In the genomic region with DNA sequence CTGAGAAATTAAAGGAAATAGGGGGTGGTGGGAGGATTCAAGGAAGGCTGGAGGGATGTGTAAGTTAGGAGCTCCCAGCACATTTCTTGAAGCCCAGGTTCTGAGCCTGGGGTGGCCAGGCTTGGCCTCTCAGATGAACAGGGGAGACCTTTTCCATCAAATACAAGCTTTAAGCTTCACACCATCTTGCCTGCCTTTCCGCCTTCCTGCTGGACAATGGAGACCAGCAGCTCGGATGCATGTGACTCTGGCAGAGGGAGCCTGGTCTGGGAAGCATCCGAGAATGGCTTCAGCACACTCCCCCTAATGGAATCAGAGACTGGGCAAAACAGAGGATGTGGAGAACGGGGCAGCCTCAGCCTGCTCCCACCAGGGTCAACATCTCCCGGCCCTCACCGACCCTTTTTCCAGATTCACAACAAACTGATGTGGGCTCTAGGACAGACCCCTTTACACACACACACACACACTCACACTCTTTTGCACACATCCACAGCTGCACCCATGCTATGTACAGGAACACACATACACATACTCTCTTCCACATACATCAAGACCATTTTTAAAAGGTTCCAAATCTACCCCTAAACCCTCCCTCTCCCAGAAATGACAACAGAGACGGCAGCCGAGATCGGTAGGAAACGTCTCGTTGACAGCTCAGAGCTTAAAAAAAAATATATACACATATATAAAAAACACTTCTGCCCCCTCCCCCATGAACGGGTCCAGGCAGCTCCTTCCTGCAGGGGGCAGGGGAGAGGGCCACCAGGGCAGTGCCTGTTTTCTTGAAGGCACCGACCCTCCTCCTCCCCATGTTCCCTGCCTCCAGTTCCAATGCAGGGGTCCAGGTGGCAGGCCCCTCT, we compare ENCODE assay signal across 2 cellular contexts.
TF ChIP-seq lines count a peak whose summit lies in the region.

No MANE protein-coding gene starts in this region.

TF ChIP-seq in SK-N-SH, 30 proteins besides CTCF, POLR2A, EP300 and RAD21:
- TF ChIP-seq, protein P1, sequence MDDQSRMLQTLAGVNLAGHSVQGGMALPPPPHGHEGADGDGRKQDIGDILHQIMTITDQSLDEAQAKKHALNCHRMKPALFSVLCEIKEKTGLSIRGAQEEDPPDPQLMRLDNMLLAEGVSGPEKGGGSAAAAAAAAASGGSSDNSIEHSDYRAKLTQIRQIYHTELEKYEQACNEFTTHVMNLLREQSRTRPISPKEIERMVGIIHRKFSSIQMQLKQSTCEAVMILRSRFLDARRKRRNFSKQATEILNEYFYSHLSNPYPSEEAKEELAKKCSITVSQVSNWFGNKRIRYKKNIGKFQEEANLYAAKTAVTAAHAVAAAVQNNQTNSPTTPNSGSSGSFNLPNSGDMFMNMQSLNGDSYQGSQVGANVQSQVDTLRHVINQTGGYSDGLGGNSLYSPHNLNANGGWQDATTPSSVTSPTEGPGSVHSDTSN (IDR thresholded peaks at IDR 0.05) = no peak
- TF ChIP-seq JUND (IDR thresholded peaks at IDR 0.05) (no peak), NRF1 (IDR thresholded peaks at IDR 0.05; ENCODE audit: low read depth, low read length) (no peak), YY1 (IDR thresholded peaks at IDR 0.05; ENCODE audit: low read depth) (no peak), SMC3 (IDR thresholded peaks at IDR 0.05; ENCODE audit: low read depth, low read length) (no peak), GATA2 (CRISPR knock-in tag; IDR thresholded peaks at IDR 0.05) (no peak), ELF1 (IDR thresholded peaks at IDR 0.05) (no peak)
- TF ChIP-seq, protein P2, sequence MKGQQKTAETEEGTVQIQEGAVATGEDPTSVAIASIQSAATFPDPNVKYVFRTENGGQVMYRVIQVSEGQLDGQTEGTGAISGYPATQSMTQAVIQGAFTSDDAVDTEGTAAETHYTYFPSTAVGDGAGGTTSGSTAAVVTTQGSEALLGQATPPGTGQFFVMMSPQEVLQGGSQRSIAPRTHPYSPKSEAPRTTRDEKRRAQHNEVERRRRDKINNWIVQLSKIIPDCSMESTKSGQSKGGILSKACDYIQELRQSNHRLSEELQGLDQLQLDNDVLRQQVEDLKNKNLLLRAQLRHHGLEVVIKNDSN (IDR thresholded peaks at IDR 0.05; ENCODE audit: borderline replicate concordance, low read depth) = no peak

TF ChIP-seq in SK-N-SH treated with all-trans-retinoic acid at 6 μM for 48 hours, 23 proteins besides CTCF, POLR2A, EP300 and RAD21:
- TF ChIP-seq, protein P3, sequence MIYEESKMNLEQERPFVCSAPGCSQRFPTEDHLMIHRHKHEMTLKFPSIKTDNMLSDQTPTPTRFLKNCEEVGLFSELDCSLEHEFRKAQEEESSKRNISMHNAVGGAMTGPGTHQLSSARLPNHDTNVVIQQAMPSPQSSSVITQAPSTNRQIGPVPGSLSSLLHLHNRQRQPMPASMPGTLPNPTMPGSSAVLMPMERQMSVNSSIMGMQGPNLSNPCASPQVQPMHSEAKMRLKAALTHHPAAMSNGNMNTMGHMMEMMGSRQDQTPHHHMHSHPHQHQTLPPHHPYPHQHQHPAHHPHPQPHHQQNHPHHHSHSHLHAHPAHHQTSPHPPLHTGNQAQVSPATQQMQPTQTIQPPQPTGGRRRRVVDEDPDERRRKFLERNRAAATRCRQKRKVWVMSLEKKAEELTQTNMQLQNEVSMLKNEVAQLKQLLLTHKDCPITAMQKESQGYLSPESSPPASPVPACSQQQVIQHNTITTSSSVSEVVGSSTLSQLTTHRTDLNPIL (CRISPR knock-in tag; IDR thresholded peaks at IDR 0.05; ENCODE audit: low read depth) = no peak
- TF ChIP-seq ZC3H10 (CRISPR knock-in tag; IDR thresholded peaks at IDR 0.05) = no peak
- no peak for TF ChIP-seq ZFP3 (CRISPR knock-in tag; IDR thresholded peaks at IDR 0.05)
- TF ChIP-seq, protein P4, sequence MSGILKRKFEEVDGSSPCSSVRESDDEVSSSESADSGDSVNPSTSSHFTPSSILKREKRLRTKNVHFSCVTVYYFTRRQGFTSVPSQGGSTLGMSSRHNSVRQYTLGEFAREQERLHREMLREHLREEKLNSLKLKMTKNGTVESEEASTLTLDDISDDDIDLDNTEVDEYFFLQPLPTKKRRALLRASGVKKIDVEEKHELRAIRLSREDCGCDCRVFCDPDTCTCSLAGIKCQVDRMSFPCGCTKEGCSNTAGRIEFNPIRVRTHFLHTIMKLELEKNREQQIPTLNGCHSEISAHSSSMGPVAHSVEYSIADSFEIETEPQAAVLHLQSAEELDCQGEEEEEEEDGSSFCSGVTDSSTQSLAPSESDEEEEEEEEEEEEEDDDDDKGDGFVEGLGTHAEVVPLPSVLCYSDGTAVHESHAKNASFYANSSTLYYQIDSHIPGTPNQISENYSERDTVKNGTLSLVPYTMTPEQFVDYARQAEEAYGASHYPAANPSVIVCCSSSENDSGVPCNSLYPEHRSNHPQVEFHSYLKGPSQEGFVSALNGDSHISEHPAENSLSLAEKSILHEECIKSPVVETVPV (CRISPR knock-in tag; IDR thresholded peaks at IDR 0.05) = no peak
- no peak for TF ChIP-seq ISL1 (CRISPR knock-in tag; IDR thresholded peaks at IDR 0.05)
- no peak for TF ChIP-seq GLIS3 (CRISPR knock-in tag; IDR thresholded peaks at IDR 0.05)
- no peak for TF ChIP-seq ZNF8 (CRISPR knock-in tag; IDR thresholded peaks at IDR 0.05)
- no peak for TF ChIP-seq BACH2 (CRISPR knock-in tag; IDR thresholded peaks at IDR 0.05; ENCODE audit: borderline replicate concordance)
- TF ChIP-seq ZFP30 (CRISPR knock-in tag; IDR thresholded peaks at IDR 0.05) = no peak
- TF ChIP-seq ARNTL (CRISPR knock-in tag; IDR thresholded peaks at IDR 0.05; ENCODE audit: borderline replicate concordance, low read depth) = no peak
- no peak for TF ChIP-seq ZNF70 (CRISPR knock-in tag; IDR thresholded peaks at IDR 0.05)
- no peak for TF ChIP-seq ESRRG (CRISPR knock-in tag; IDR thresholded peaks at IDR 0.05)
- TF ChIP-seq TOX (CRISPR knock-in tag; IDR thresholded peaks at IDR 0.05; ENCODE audit: borderline replicate concordance) = no peak
- TF ChIP-seq, protein P5, sequence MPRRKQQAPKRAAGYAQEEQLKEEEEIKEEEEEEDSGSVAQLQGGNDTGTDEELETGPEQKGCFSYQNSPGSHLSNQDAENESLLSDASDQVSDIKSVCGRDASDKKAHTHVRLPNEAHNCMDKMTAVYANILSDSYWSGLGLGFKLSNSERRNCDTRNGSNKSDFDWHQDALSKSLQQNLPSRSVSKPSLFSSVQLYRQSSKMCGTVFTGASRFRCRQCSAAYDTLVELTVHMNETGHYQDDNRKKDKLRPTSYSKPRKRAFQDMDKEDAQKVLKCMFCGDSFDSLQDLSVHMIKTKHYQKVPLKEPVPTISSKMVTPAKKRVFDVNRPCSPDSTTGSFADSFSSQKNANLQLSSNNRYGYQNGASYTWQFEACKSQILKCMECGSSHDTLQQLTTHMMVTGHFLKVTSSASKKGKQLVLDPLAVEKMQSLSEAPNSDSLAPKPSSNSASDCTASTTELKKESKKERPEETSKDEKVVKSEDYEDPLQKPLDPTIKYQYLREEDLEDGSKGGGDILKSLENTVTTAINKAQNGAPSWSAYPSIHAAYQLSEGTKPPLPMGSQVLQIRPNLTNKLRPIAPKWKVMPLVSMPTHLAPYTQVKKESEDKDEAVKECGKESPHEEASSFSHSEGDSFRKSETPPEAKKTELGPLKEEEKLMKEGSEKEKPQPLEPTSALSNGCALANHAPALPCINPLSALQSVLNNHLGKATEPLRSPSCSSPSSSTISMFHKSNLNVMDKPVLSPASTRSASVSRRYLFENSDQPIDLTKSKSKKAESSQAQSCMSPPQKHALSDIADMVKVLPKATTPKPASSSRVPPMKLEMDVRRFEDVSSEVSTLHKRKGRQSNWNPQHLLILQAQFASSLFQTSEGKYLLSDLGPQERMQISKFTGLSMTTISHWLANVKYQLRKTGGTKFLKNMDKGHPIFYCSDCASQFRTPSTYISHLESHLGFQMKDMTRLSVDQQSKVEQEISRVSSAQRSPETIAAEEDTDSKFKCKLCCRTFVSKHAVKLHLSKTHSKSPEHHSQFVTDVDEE (CRISPR knock-in tag; IDR thresholded peaks at IDR 0.05) = no peak
- no peak for TF ChIP-seq ZNF565 (CRISPR knock-in tag; conservative IDR thresholded peaks at IDR 0.05; ENCODE audit: low read depth)
- TF ChIP-seq, protein P6, sequence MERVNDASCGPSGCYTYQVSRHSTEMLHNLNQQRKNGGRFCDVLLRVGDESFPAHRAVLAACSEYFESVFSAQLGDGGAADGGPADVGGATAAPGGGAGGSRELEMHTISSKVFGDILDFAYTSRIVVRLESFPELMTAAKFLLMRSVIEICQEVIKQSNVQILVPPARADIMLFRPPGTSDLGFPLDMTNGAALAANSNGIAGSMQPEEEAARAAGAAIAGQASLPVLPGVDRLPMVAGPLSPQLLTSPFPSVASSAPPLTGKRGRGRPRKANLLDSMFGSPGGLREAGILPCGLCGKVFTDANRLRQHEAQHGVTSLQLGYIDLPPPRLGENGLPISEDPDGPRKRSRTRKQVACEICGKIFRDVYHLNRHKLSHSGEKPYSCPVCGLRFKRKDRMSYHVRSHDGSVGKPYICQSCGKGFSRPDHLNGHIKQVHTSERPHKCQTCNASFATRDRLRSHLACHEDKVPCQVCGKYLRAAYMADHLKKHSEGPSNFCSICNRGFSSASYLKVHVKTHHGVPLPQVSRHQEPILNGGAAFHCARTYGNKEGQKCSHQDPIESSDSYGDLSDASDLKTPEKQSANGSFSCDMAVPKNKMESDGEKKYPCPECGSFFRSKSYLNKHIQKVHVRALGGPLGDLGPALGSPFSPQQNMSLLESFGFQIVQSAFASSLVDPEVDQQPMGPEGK (CRISPR knock-in tag; IDR thresholded peaks at IDR 0.05; ENCODE audit: borderline replicate concordance) = no peak
- TF ChIP-seq TCF4 (CRISPR knock-in tag; IDR thresholded peaks at IDR 0.05; ENCODE audit: borderline replicate concordance) = no peak
- TF ChIP-seq OSR1 (CRISPR knock-in tag; IDR thresholded peaks at IDR 0.05) = no peak
- TF ChIP-seq, protein P7, sequence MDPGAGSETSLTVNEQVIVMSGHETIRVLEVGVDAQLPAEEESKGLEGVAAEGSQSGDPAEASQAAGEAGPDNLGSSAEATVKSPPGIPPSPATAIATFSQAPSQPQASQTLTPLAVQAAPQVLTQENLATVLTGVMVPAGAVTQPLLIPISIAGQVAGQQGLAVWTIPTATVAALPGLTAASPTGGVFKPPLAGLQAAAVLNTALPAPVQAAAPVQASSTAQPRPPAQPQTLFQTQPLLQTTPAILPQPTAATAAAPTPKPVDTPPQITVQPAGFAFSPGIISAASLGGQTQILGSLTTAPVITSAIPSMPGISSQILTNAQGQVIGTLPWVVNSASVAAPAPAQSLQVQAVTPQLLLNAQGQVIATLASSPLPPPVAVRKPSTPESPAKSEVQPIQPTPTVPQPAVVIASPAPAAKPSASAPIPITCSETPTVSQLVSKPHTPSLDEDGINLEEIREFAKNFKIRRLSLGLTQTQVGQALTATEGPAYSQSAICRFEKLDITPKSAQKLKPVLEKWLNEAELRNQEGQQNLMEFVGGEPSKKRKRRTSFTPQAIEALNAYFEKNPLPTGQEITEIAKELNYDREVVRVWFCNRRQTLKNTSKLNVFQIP (CRISPR knock-in tag; IDR thresholded peaks at IDR 0.05; ENCODE audit: borderline replicate concordance, low read depth) = no peak
